In genomic region chr7:98748090-98748489, GRCh38 we compare ENCODE assay signal across 1 cellular context.
TF ChIP-seq lines count a peak whose summit lies in the region.

No MANE protein-coding gene starts in this region.

TF ChIP-seq in HEK293, 187 proteins besides CTCF, POLR2A, EP300 and RAD21 (continued from another document):
- TF ChIP-seq ZNF692 (tag by site-specific recombination; IDR thresholded peaks at IDR 0.05): no peak
- TF ChIP-seq EGR2 (tag by site-specific recombination; IDR thresholded peaks at IDR 0.05; ENCODE audit: low read depth): no peak
- no peak for TF ChIP-seq ZNF132 (tag by site-specific recombination; IDR thresholded peaks at IDR 0.05; ENCODE audit: borderline replicate concordance)
- TF ChIP-seq AEBP2 (tag by site-specific recombination; IDR thresholded peaks at IDR 0.05; ENCODE audit: borderline replicate concordance): no peak
- no peak for TF ChIP-seq ZNF785 (tag by site-specific recombination; IDR thresholded peaks at IDR 0.05)
- no peak for TF ChIP-seq ZNF140 (tag by site-specific recombination; IDR thresholded peaks at IDR 0.05)
- no peak for TF ChIP-seq ZNF776 (tag by site-specific recombination; IDR thresholded peaks at IDR 0.05; ENCODE audit: borderline replicate concordance)
- no peak for TF ChIP-seq KLF7 (tag by site-specific recombination; IDR thresholded peaks at IDR 0.05; ENCODE audit: borderline replicate concordance)
- no peak for TF ChIP-seq SP3 (tag by site-specific recombination; IDR thresholded peaks at IDR 0.05)
